In the genomic region with DNA sequence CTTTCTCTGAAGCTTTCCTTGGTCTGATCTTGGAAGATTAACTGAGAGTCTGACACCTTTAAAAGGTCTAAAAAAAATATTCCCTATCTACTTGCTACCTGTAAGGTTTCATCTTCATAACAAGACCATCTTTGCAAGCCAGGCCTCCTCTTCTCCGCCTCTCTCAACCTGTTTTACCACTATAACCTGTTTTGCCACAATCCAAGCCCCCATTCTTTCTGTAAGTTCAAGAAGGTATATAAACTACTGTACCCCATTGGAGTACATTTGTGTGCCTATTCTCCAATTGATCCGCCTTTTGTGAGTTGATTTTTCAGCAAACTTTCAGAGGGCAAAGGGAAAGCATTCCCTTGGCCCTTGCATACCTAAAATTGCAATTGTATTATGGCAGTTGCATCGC, we compare ENCODE assay signal across 29 cellular contexts.
A peak's percentile ranks its signal among the peaks of the same experiment; 100 is the strongest.
DNase-seq lines count a peak whose midpoint lies in the region; ATAC-seq, FAIRE-seq and TF ChIP-seq lines count a peak whose summit lies in the region.
"Had no signal": no experiment of that assay in that cellular context is flagged by ENCODE, and none has a peak within 500 bp of the region (broad histone marks: within the 10 kb centered on the region; RNA-seq: fewer than 3 reads in every experiment).

No MANE protein-coding gene starts in this region.

- H3K4me2 ChIP-seq in DND-41 (ENCODE audit: insufficient read depth, low read length): no peak overlapping the region
- H3K4me2 ChIP-seq: A549; BLaER1 treated with 17β-estradiol and CSF1 and Interleukin-3, amounts not matched to agents 10 nM and 100 nM; KMS-11; PC-9 had no signal

- no peaks in the 10 kb centered on the region for H3K27me3 Mint-ChIP-seq in type B pancreatic cell
- H3K27me3 Mint-ChIP-seq: IgD-negative memory B cell, T-cell had no signal

- no peak for ATAC-seq in DND-41 (ENCODE audit: insufficient read depth, low read depth)
- ATAC-seq: A549, T-cell had no signal

- H3K4me1 Mint-ChIP-seq in type B pancreatic cell (ENCODE audit: unreplicated experiment): peaks cover 28% of the 10 kb centered on the region
- H3K4me1 Mint-ChIP-seq: IgD-negative memory B cell, T-cell had no signal

- no peak for TF ChIP-seq CTCF in DND-41 (IDR thresholded peaks at IDR 0.05; ENCODE audit: borderline replicate concordance, extremely low read depth, low read length, poor library complexity, severe bottlenecking)
- no peak for TF ChIP-seq CTCF in fibroblast of the aortic adventitia (IDR thresholded peaks at IDR 0.05; ENCODE audit: insufficient read depth, low read length)
- no peak for TF ChIP-seq CTCF in type B pancreatic cell (conservative IDR thresholded peaks at IDR 0.05)
- TF ChIP-seq CTCF in kidney (IDR thresholded peaks at IDR 0.05; ENCODE audit: borderline replicate concordance, extremely low read depth, insufficient read depth): no peak

- H3K4me3 Mint-ChIP-seq in type B pancreatic cell: peak overlapping the region; percentile 74
- H3K4me3 Mint-ChIP-seq: CD4-positive, alpha-beta T cell; H9; IgD-negative memory B cell; T-cell had no signal

- no peaks in the 10 kb centered on the region for H3K79me2 ChIP-seq in DND-41 (ENCODE audit: insufficient read depth, low read length)

- H3K27ac ChIP-seq in DND-41 (ENCODE audit: low read length) (no peak overlapping the region), kidney (ENCODE audit: low read depth in 2 of 2, low read length in 2 of 2) (no peak overlapping the region), small intestine (ENCODE audit: low read depth in 1 of 2, low read length in 1 of 2) (no peak overlapping the region)
- H3K27ac ChIP-seq: A549; BLaER1 treated with 17β-estradiol and CSF1 and Interleukin-3, amounts not matched to agents 10 nM and 100 nM; GM23248; KMS-11; PC-9; SJSA1 had no signal

- no peaks in the 10 kb centered on the region for H3K36me3 ChIP-seq in DND-41 (ENCODE audit: insufficient read depth, low read length)
- no peaks in the 10 kb centered on the region for H3K36me3 ChIP-seq in kidney (ENCODE audit: control insufficient read depth in 1 of 2, insufficient read depth in 2 of 2, low read length in 2 of 2)
- no peaks in the 10 kb centered on the region for H3K36me3 ChIP-seq in small intestine (ENCODE audit: control insufficient read depth in 2 of 2, insufficient read depth in 2 of 2, low read length in 2 of 2)
- H3K36me3 ChIP-seq: BLaER1 treated with 17β-estradiol and CSF1 and Interleukin-3, amounts not matched to agents 10 nM and 100 nM; SJSA1 had no signal

- H3K4me3 ChIP-seq in DND-41 (ENCODE audit: low read depth in 1 of 2, low read length in 2 of 2): no peak overlapping the region
- H3K4me3 ChIP-seq in fibroblast of the aortic adventitia (ENCODE audit: low read depth, low read length): no peak overlapping the region
- no peak overlapping the region for H3K4me3 ChIP-seq in kidney (ENCODE audit: low read length in 2 of 2)
- H3K4me3 ChIP-seq in small intestine (ENCODE audit: low read depth in 1 of 2, low read length in 2 of 2): no peak overlapping the region
- H3K4me3 ChIP-seq: A549; BLaER1 treated with 17β-estradiol and CSF1 and Interleukin-3, amounts not matched to agents 10 nM and 100 nM; GM23248; PC-9; SJSA1 had no signal

- H4K20me1 ChIP-seq in DND-41 (ENCODE audit: insufficient read depth, low read length): no peaks in the 10 kb centered on the region
- H4K20me1 ChIP-seq: BLaER1 treated with 17β-estradiol and CSF1 and Interleukin-3, amounts not matched to agents 10 nM and 100 nM had no signal

- H3K36me3 Mint-ChIP-seq in type B pancreatic cell: peaks cover 3% of the 10 kb centered on the region
- H3K36me3 Mint-ChIP-seq: IgD-negative memory B cell, T-cell had no signal

- H3K27me3 ChIP-seq in DND-41 (ENCODE audit: insufficient read depth, low read length, poor library complexity): no peaks in the 10 kb centered on the region
- no peaks in the 10 kb centered on the region for H3K27me3 ChIP-seq in small intestine (ENCODE audit: control insufficient read depth in 2 of 2, insufficient read depth in 2 of 2, low read length in 2 of 2)
- H3K27me3 ChIP-seq: SJSA1 had no signal

- DNase-seq in DND-41 (no peak), HT-29 (ENCODE audit: low spot score) (peak; percentile 51), fibroblast of the aortic adventitia (ENCODE audit: low read depth) (peak; percentile 4), type B pancreatic cell (ENCODE audit: extremely low spot score, unreplicated experiment) (no peak), kidney (no peak), SK-N-DZ (ENCODE audit: low spot score) (no peak), small intestine (no peak)
- DNase-seq: AML-193; CD4-positive, alpha-beta T cell; DMS79 treated with DMSO at 0.1 percent for 48 hours; GM23248; H9; NCI-H1048; NCI-H1417 treated with DMSO at 0.1 percent for 48 hours; NCI-H187; NCI-H2081 treated with DMSO at 0.1 percent for 48 hours; NCI-H2171 treated with DMSO at 0.1 percent for 48 hours; NCI-H345; NCI-H524 treated with DMSO at 0.1 percent for 48 hours; NCI-H774; Right ventricle myocardium superior; T-cell had no signal

- WGBS in small intestine, 3 donors: 79 to 93% (median 90%) methylated on average over 3 of the region's 3 CpGs

- H3K4me1 ChIP-seq in DND-41 (ENCODE audit: insufficient read depth, low read length): no peaks in the 10 kb centered on the region
- no peaks in the 10 kb centered on the region for H3K4me1 ChIP-seq in kidney (ENCODE audit: control insufficient read depth in 1 of 2, insufficient read depth in 1 of 2, low read depth in 1 of 2, low read length in 2 of 2)
- H3K4me1 ChIP-seq in small intestine (ENCODE audit: control insufficient read depth in 2 of 2, insufficient read depth in 1 of 2, low read depth in 1 of 2, low read length in 1 of 2): no peaks in the 10 kb centered on the region
- H3K4me1 ChIP-seq: A549; BLaER1 treated with 17β-estradiol and CSF1 and Interleukin-3, amounts not matched to agents 10 nM and 100 nM; SJSA1 had no signal

- intact Hi-C loops in kidney (cut with DNase I): no loop called here

- H2AFZ ChIP-seq in DND-41 (ENCODE audit: low read depth, low read length): 0 out of 2 replicates have a peak overlapping the region, but pooled peaks have one; percentile 19
- H2AFZ ChIP-seq: GM23248, PC-9 had no signal

- H3K9me3 ChIP-seq in DND-41 (ENCODE audit: insufficient read depth, low read length, severe bottlenecking) (no peaks in the 10 kb centered on the region), kidney (ENCODE audit: control insufficient read depth in 1 of 2, low read length in 2 of 2) (no peaks in the 10 kb centered on the region), small intestine (ENCODE audit: control insufficient read depth, low read depth) (no peaks in the 10 kb centered on the region)
- H3K9me3 ChIP-seq: A549; BLaER1 treated with 17β-estradiol and CSF1 and Interleukin-3, amounts not matched to agents 10 nM and 100 nM; SJSA1 had no signal

- H3K27ac Mint-ChIP-seq in type B pancreatic cell: peak overlapping the region; percentile 91
- H3K27ac Mint-ChIP-seq: CD4-positive, alpha-beta T cell; H9; IgD-negative memory B cell; T-cell had no signal

- H3K9me3 Mint-ChIP-seq in type B pancreatic cell: peaks cover 3% of the 10 kb centered on the region
- H3K9me3 Mint-ChIP-seq: CD4-positive, alpha-beta T cell; IgD-negative memory B cell; T-cell had no signal

- H3K9ac ChIP-seq in DND-41 (ENCODE audit: low read depth, low read length) (no peak overlapping the region), kidney (ENCODE audit: low read length in 2 of 2) (no peak overlapping the region)
- H3K9ac ChIP-seq: BLaER1 treated with 17β-estradiol and CSF1 and Interleukin-3, amounts not matched to agents 10 nM and 100 nM; GM23248; KMS-11 had no signal

- FAIRE-seq in kidney (lab: Jason Lieb, UNC): no peak
- no peak for FAIRE-seq in small intestine (lab: Jason Lieb, UNC)
- FAIRE-seq: A549, GM18507 had no signal

Comparison
In these comparisons a context has a peak if more than half of its experiments do, and no peak if none do; other contexts are left out.
1. DNase-seq: peak in HT-29 (single experiment) and fibroblast of the aortic adventitia (single experiment); none in DND-41 (single experiment), type B pancreatic cell (single experiment), kidney (single experiment), SK-N-DZ (single experiment) and small intestine (single experiment).